In genomic region chr6:20427856-20428255, GRCh38 we compare ENCODE assay signal across 1 cellular context.
TF ChIP-seq lines count a peak whose summit lies in the region.

No MANE protein-coding gene starts in this region.

TF ChIP-seq in HepG2, 621 proteins besides CTCF, POLR2A, EP300 and RAD21 (continued from another document):
- no peak for TF ChIP-seq TFDP1 (CRISPR knock-in tag; IDR thresholded peaks at IDR 0.05; ENCODE audit: borderline replicate concordance)
- no peak for TF ChIP-seq ZNF547 (CRISPR knock-in tag; IDR thresholded peaks at IDR 0.05)
- no peak for TF ChIP-seq TBX2 (CRISPR knock-in tag; IDR thresholded peaks at IDR 0.05; ENCODE audit: borderline replicate concordance)
